In the genomic region with DNA sequence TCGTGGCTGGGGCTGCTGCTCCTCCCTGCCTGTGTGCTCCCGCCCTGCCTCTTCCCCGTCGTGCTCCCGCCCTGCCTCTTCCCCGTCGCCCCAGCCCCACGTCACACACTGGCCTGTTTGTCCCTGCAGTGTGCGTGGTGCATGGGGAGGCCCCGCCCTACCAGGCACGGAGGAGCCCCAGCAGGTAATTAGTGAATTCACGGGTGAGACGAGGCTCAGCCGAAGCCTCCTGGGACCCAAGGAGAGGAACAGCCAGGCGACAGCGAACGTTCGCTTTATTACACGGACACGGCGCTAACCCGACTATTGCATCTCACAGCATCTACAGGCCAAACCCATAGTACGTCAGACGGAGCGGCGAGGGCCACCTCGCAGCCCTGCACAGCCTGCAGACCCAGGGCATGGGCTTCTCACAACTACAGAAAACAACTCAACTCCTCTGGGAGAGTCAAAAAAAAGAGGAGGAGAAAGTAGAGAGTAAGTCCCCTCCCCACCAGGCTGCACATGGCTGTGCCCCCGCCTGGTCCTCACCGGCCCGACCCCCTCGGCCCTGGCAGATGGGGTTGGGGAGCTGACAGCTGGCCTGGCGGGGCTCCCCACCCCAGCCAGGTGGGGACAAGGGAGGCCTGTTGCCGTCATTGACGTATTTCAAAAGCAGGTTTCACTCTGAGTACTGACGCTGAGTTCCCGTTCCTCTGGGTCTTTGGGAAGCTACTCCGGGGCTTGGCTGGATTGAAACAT, we compare ENCODE assay signal across 14 cellular contexts. TPM values are rescaled to one million over a fixed set of nuclear protein-coding genes. Genes with fewer than 3 reads are reported as not detected.
DNase-seq lines count a peak whose midpoint lies in the region; ATAC-seq, FAIRE-seq and TF ChIP-seq lines count a peak whose summit lies in the region.
"Had no signal": no experiment of that assay in that cellular context is flagged by ENCODE, and none has a peak within 500 bp of the region (broad histone marks: within the 10 kb centered on the region; RNA-seq: fewer than 3 reads in every experiment).

No MANE protein-coding gene starts in this region.

- H3K9me3 ChIP-seq in SJCRH30 (replicated peaks), result no peaks in the 10 kb centered on the region
- no peaks in the 10 kb centered on the region for H3K9me3 ChIP-seq in mucosa of descending colon

- peak; percentile 8 for DNase-seq in DMS153 treated with DMSO at 0.1 percent for 48 hours (lab: John Stamatoyannopoulos, UW; ENCODE audit: unreplicated experiment)
- no peak for DNase-seq in DMS153 (lab: John Stamatoyannopoulos, UW)
- peak; percentile 74 for DNase-seq in GM12891 (ENCODE audit: insufficient read length, low spot score)
- DNase-seq in SJCRH30, result peak in 1 of 2 experiments; percentile 37
- no peak for DNase-seq in mucosa of descending colon
- no peak for DNase-seq in NCI-H2081 treated with DMSO at 0.1 percent for 48 hours (lab: John Stamatoyannopoulos, UW)
- no peak for DNase-seq in ureter (ENCODE audit: low spot score)
- DNase-seq in activated CD8-positive, alpha-beta memory T cell treated with anti-CD3 and anti-CD28 coated beads, Interleukin-2, amount 50 U/mL, for 4 hours, result no peak
- DNase-seq: activated CD4-positive, alpha-beta T cell treated with anti-CD3 and anti-CD28 coated beads, Interleukin-2, amount 50 U/mL, for 1 hour; EL; mammary epithelial cell; NCI-H2029 treated with DMSO at 0.1 percent for 48 hours had no signal

- no peak for TF ChIP-seq POLR2A in GM12891 (IDR thresholded peaks at IDR 0.05; ENCODE audit: low read depth, low read length)

- peak; percentile 41 for ATAC-seq in mucosa of descending colon

- H3K27me3 ChIP-seq in SJCRH30, result peaks cover 32% of the 10 kb centered on the region

- peaks cover 15% of the 10 kb centered on the region for H3K4me1 ChIP-seq in SJCRH30
- no peaks in the 10 kb centered on the region for H3K4me1 ChIP-seq in mucosa of descending colon (ENCODE audit: low read depth)

- H3K4me3 ChIP-seq in SJCRH30, result peak overlapping the region; percentile 12; the same call in 1 of the 2 replicates
- H3K4me3 ChIP-seq in mucosa of descending colon, result no peak overlapping the region

- intact Hi-C loops in mucosa of descending colon (cut with DNase I, micrococcal nuclease), result no loop called here

- no peaks in the 10 kb centered on the region for H3K36me3 ChIP-seq in SJCRH30
- no peaks in the 10 kb centered on the region for H3K36me3 ChIP-seq in mucosa of descending colon (ENCODE audit: low read depth)

- peak; percentile 76 for FAIRE-seq in GM12891 (lab: Jason Lieb, UNC)

- TF ChIP-seq CTCF in mucosa of descending colon (IDR thresholded peaks at IDR 0.05), result no peak

- no peak overlapping the region for H3K27ac ChIP-seq in SJCRH30
- H3K27ac ChIP-seq: 22Rv1 had no signal

TF ChIP-seq in GM12891, 5 proteins besides CTCF, POLR2A, EP300 and RAD21:
- no peak for TF ChIP-seq POU2F2 (IDR thresholded peaks at IDR 0.05; ENCODE audit: low read depth, low read length)
- no peak for TF ChIP-seq TAF1 (IDR thresholded peaks at IDR 0.05; ENCODE audit: low read depth, low read length)
- TF ChIP-seq POLR2AphosphoS5 (IDR thresholded peaks at IDR 0.05; ENCODE audit: low read depth, low read length), result no peak
- TF ChIP-seq SPI1 (IDR thresholded peaks at IDR 0.05; ENCODE audit: low read depth, low read length), result no peak
- TF ChIP-seq PAX5 (IDR thresholded peaks at IDR 0.05; ENCODE audit: insufficient read depth, low read length, severe bottlenecking), result no peak

RNA-seq across cellular contexts. Expression of a gene that starts 4.3 kb away (rescaled TPM):
- polyA plus RNA-seq in GM12891 (2012; ENCODE audit: low read depth, missing spikeins), result not detected
- total RNA-seq in SJCRH30 (2014; rRNA removed; shearing (Covaris generic)), result 0.25 TPM in 1 of 2 replicates, not detected in the other
- total RNA-seq in mucosa of descending colon (not detected), ureter (not detected)
- total RNA-seq: glomerular endothelial cell, mammary epithelial cell had no signal
- polyA plus RNA-seq: mammary epithelial cell had no signal

RNA-seq across cellular contexts. Expression of a gene that starts 13.9 kb away (rescaled TPM):
- polyA plus RNA-seq in GM12891 (2012; ENCODE audit: low read depth, missing spikeins), result 81.3 TPM
- total RNA-seq in SJCRH30 (2014; rRNA removed; shearing (Covaris generic)), result 34.3 and 36.9 TPM in 2 replicates
- total RNA-seq in mucosa of descending colon (10 to 100 TPM; 30.6 to 57.9 (median 40.7) TPM), ureter (55.3 TPM)

RNA-seq across cellular contexts. Expression of a gene that starts 14.0 kb away (rescaled TPM):
- 7.4 TPM for polyA plus RNA-seq in GM12891 (2012; ENCODE audit: low read depth, missing spikeins)
- 10.4 and 11.1 TPM in 2 replicates for total RNA-seq in SJCRH30 (2014; rRNA removed; shearing (Covaris generic))
- total RNA-seq in mucosa of descending colon, result 10 to 100 TPM; 37.4 to 65.3 (median 44.0) TPM
- 44.4 TPM for total RNA-seq in ureter

RNA-seq across cellular contexts. Expression of a gene that starts 59.0 kb away (rescaled TPM):
- polyA plus RNA-seq in GM12891 (2012; ENCODE audit: low read depth, missing spikeins), result 182 TPM
- 43.4 and 46.5 TPM in 2 replicates for total RNA-seq in SJCRH30 (2014; rRNA removed; shearing (Covaris generic))
- 100 to 1,000 TPM in 2 of 3 donors, 10 to 100 TPM in 1; 76.5 to 185 (median 113) TPM for total RNA-seq in mucosa of descending colon
- 152 TPM for total RNA-seq in ureter

Comparison
In these comparisons a context has a peak if more than half of its experiments do, and no peak if none do; other contexts are left out.
1. DNase-seq: peak in DMS153 treated with DMSO at 0.1 percent for 48 hours (single experiment) and GM12891 (single experiment); none in DMS153 (single experiment), mucosa of descending colon (0 of 3), NCI-H2081 treated with DMSO at 0.1 percent for 48 hours (single experiment), ureter (single experiment) and activated CD8-positive, alpha-beta memory T cell treated with anti-CD3 and anti-CD28 coated beads, Interleukin-2, amount 50 U/mL, for 4 hours (single experiment).